In the genomic region with DNA sequence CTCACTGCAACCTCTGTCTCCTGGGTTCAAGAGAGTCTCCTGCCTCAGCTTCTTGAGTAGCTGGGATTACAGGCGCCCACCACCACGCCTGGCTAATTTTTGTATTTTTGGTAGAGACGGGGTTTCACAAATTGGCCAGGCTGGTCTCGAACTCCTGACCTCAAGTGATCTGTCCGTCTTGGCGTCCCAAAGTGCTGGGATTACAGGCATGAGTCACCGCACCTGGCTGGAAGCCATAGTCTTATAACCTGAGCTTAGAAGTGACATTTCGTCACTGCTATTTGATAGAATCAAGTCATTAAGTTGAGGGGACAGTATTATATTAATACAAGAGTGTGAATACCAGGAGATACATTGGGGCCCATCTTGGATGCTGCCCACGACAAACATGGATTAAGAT, we compare ENCODE assay signal across 7 cellular contexts. TPM values are rescaled to one million over a fixed set of nuclear protein-coding genes. Genes with fewer than 3 reads are reported as not detected.
DNase-seq lines count a peak whose midpoint lies in the region; ATAC-seq and TF ChIP-seq lines count a peak whose summit lies in the region.
"Not testable (repeated sequence)": the region's sequence is repeated elsewhere in the genome, so short reads cannot be mapped to it uniquely, and the experiment has no call there.

No MANE protein-coding gene starts in this region.

- not testable (repeated sequence) for H3K36me3 Mint-ChIP-seq in activated CD4-positive, alpha-beta T cell treated with anti-CD3 and anti-CD28 coated beads, Interleukin-2, amount 10 ng/mL, durations not matched to agents 24 days and 14 days (ENCODE audit: low read depth); natural killer cell treated with Interleukin-12 subunit alpha and Interleukin-12 subunit beta and Interleukin-15 and Interleukin-18, amount 100 ng/mL, for 72 hours; stimulated activated effector memory CD8-positive, alpha-beta T cell treated with anti-CD3 and anti-CD28 coated beads, Interleukin-12 subunit alpha, Interleukin-12 subunit beta, amount 100 ng/mL, for 72 hours

- H4K20me1 ChIP-seq in BLaER1 (peaks cover 99% of the 10 kb centered on the region), HCT116 (ENCODE audit: insufficient read depth) (peaks cover 15% of the 10 kb centered on the region; the same call in 1 of the 2 replicates), OCI-LY7 (ENCODE audit: insufficient read depth, low read length) (peaks cover 45% of the 10 kb centered on the region)

- not testable (repeated sequence) for TF ChIP-seq POLR2A in HCT116 (IDR thresholded peaks at IDR 0.05; ENCODE audit: borderline replicate concordance, extremely low read depth, insufficient read depth, insufficient read length); erythroblast (IDR thresholded peaks at IDR 0.05; ENCODE audit: low read length)

- not testable (repeated sequence) for H3K9me3 ChIP-seq in BLaER1; HCT116 (ENCODE audit: control insufficient read depth in 1 of 2, insufficient read depth in 1 of 2, low read depth in 1 of 2, low read length in 2 of 2); OCI-LY7 (ENCODE audit: low read length)

- not testable (repeated sequence) for DNase-seq in HCT116 (ENCODE audit: low read depth, low spot score); OCI-LY7 (ENCODE audit: low spot score); activated CD4-positive, alpha-beta T cell treated with anti-CD3 and anti-CD28 coated beads, Interleukin-2, amount 10 ng/mL, durations not matched to agents 24 days and 14 days; natural killer cell treated with Interleukin-12 subunit alpha and Interleukin-12 subunit beta and Interleukin-15 and Interleukin-18, amount 100 ng/mL, for 72 hours (ENCODE audit: low spot score); stimulated activated effector memory CD8-positive, alpha-beta T cell treated with anti-CD3 and anti-CD28 coated beads, Interleukin-12 subunit alpha, Interleukin-12 subunit beta, amount 100 ng/mL, for 72 hours (ENCODE audit: low spot score in 2 of 2)
- DNase-seq in erythroblast (lab: John Stamatoyannopoulos, UW), result peak; percentile 4 to 36

- peaks cover 71% of the 10 kb centered on the region for H3K4me1 Mint-ChIP-seq in activated CD4-positive, alpha-beta T cell treated with anti-CD3 and anti-CD28 coated beads, Interleukin-2, amount 10 ng/mL, durations not matched to agents 24 days and 14 days
- H3K4me1 Mint-ChIP-seq in natural killer cell treated with Interleukin-12 subunit alpha and Interleukin-12 subunit beta and Interleukin-15 and Interleukin-18, amount 100 ng/mL, for 72 hours (ENCODE audit: low read depth in 2 of 2), result peaks cover 78 to 79% of the 10 kb centered on the region in 2 donors
- peaks cover 95% of the 10 kb centered on the region for H3K4me1 Mint-ChIP-seq in stimulated activated effector memory CD8-positive, alpha-beta T cell treated with anti-CD3 and anti-CD28 coated beads, Interleukin-12 subunit alpha, Interleukin-12 subunit beta, amount 100 ng/mL, for 72 hours

- not testable (repeated sequence) for H3K4me3 Mint-ChIP-seq in activated CD4-positive, alpha-beta T cell treated with anti-CD3 and anti-CD28 coated beads, Interleukin-2, amount 10 ng/mL, durations not matched to agents 24 days and 14 days; stimulated activated effector memory CD8-positive, alpha-beta T cell treated with anti-CD3 and anti-CD28 coated beads, Interleukin-12 subunit alpha, Interleukin-12 subunit beta, amount 100 ng/mL, for 72 hours
- H3K4me3 Mint-ChIP-seq in natural killer cell treated with Interleukin-12 subunit alpha and Interleukin-12 subunit beta and Interleukin-15 and Interleukin-18, amount 100 ng/mL, for 72 hours, result peak overlapping the region; percentile 47

- not testable (repeated sequence) for H3K27ac ChIP-seq in BLaER1; HCT116 (ENCODE audit: low read depth, low read length); OCI-LY7 (ENCODE audit: low read depth, low read length, poor library complexity, severe bottlenecking)

- H2AFZ ChIP-seq in HCT116 (ENCODE audit: low read depth, low read length, poor library complexity, severe bottlenecking); OCI-LY7 (ENCODE audit: low read length): not testable (repeated sequence)

- H3K9me3 Mint-ChIP-seq in activated CD4-positive, alpha-beta T cell treated with anti-CD3 and anti-CD28 coated beads, Interleukin-2, amount 10 ng/mL, durations not matched to agents 24 days and 14 days; natural killer cell treated with Interleukin-12 subunit alpha and Interleukin-12 subunit beta and Interleukin-15 and Interleukin-18, amount 100 ng/mL, for 72 hours; stimulated activated effector memory CD8-positive, alpha-beta T cell treated with anti-CD3 and anti-CD28 coated beads, Interleukin-12 subunit alpha, Interleukin-12 subunit beta, amount 100 ng/mL, for 72 hours: not testable (repeated sequence)

- not testable (repeated sequence) for TF ChIP-seq RAD21 in HCT116 (IDR thresholded peaks at IDR 0.05; ENCODE audit: low read depth)

- H3K79me2 ChIP-seq in HCT116 (ENCODE audit: insufficient read depth, low read length) (peaks cover 94% of the 10 kb centered on the region), OCI-LY7 (ENCODE audit: insufficient read depth, low read depth, low read length) (peaks cover 64% of the 10 kb centered on the region; the same call in 1 of the 2 replicates)

- H3K4me3 ChIP-seq in BLaER1; HCT116 (replicated peaks in 1 of 2; ENCODE audit: low read depth in 1 of 2, low read length in 2 of 2); OCI-LY7 (ENCODE audit: low read depth, low read length, poor library complexity, severe bottlenecking): not testable (repeated sequence)

- H3K27ac Mint-ChIP-seq in activated CD4-positive, alpha-beta T cell treated with anti-CD3 and anti-CD28 coated beads, Interleukin-2, amount 10 ng/mL, durations not matched to agents 24 days and 14 days, result peak overlapping the region; percentile 1
- peak overlapping the region; percentile 31 to 70 for H3K27ac Mint-ChIP-seq in natural killer cell treated with Interleukin-12 subunit alpha and Interleukin-12 subunit beta and Interleukin-15 and Interleukin-18, amount 100 ng/mL, for 72 hours
- peak overlapping the region; percentile 14 for H3K27ac Mint-ChIP-seq in stimulated activated effector memory CD8-positive, alpha-beta T cell treated with anti-CD3 and anti-CD28 coated beads, Interleukin-12 subunit alpha, Interleukin-12 subunit beta, amount 100 ng/mL, for 72 hours

- intact Hi-C loops in HCT116 (cut with micrococcal nuclease); OCI-LY7 (cut with micrococcal nuclease; ENCODE audit: unreplicated experiment): not testable (repeated sequence)
- intact Hi-C loops in activated CD4-positive, alpha-beta T cell treated with anti-CD3 and anti-CD28 coated beads, Interleukin-2, amount 10 ng/mL, durations not matched to agents 24 days and 14 days (cut with micrococcal nuclease), result loop anchor here (10.0 kb wide), 1 partner anchor 211 kb away; no protein-coding TSS in a partner anchor

- TF ChIP-seq CTCF in HCT116 (IDR thresholded peaks at IDR 0.05 in 2 of 3, conservative IDR thresholded peaks at IDR 0.05 in 1 of 3; ENCODE audit: borderline replicate concordance in 1 of 3, insufficient read depth in 1 of 3, low read depth in 2 of 3, low read length in 2 of 3); OCI-LY7 (conservative IDR thresholded peaks at IDR 0.05; ENCODE audit: low read length): not testable (repeated sequence)

- RAD21 ChIA-PET in HCT116 (lab: Charles Lee; ENCODE audit: low non-redundant PET in 1 of 2, low total read pairs in 2 of 2, uncharacterized antibody in 2 of 2, unreplicated experiment in 2 of 2), result interaction anchor here in 1 of 2 experiments (0.5 to 0.7 kb wide), 2 partner anchors 9 to 22 kb away, joined by 4 read pairs; no protein-coding TSS in a partner anchor

- POLR2A ChIA-PET in HCT116 (lab: Charles Lee), result not testable (repeated sequence)
- POLR2A ChIA-PET in OCI-LY7 (lab: Charles Lee), result interaction anchor here (0.6 to 2.3 kb wide), 5 partner anchors 10 to 209 kb away, joined by 3 to 11 read pairs (median 6); no protein-coding TSS in a partner anchor

- not testable (repeated sequence) for H3K9me2 ChIP-seq in HCT116 (ENCODE audit: insufficient read depth); OCI-LY7 (ENCODE audit: insufficient read depth, low read length)

- H3K27me3 ChIP-seq in BLaER1; HCT116 (ENCODE audit: insufficient read depth, low read length): not testable (repeated sequence)

- CTCF ChIA-PET in HCT116 (lab: Charles Lee); OCI-LY7 (lab: Charles Lee; ENCODE audit: unreplicated experiment): not testable (repeated sequence)

- H3K9ac ChIP-seq in BLaER1; HCT116 (ENCODE audit: low read length): not testable (repeated sequence)

- not testable (repeated sequence) for BruUV-seq in HCT116 (replicated peaks; lab: Mats Ljungman, UMichigan); OCI-LY7 (replicated peaks; lab: Mats Ljungman, UMichigan)

- H3K27me3 Mint-ChIP-seq in activated CD4-positive, alpha-beta T cell treated with anti-CD3 and anti-CD28 coated beads, Interleukin-2, amount 10 ng/mL, durations not matched to agents 24 days and 14 days; natural killer cell treated with Interleukin-12 subunit alpha and Interleukin-12 subunit beta and Interleukin-15 and Interleukin-18, amount 100 ng/mL, for 72 hours: not testable (repeated sequence)

- H3K4me1 ChIP-seq in BLaER1 (peaks cover 73% of the 10 kb centered on the region), HCT116 (ENCODE audit: control insufficient read depth in 1 of 2, insufficient read depth in 2 of 2, low read length in 2 of 2) (peaks cover 13 to 14% of the 10 kb centered on the region in 2 experiments), OCI-LY7 (ENCODE audit: insufficient read depth, low read length, poor library complexity, severe bottlenecking) (peaks cover 40% of the 10 kb centered on the region)

- ATAC-seq in HCT116, result peak; percentile 49; the same call in 1 of the 2 replicates
- not testable (repeated sequence) for ATAC-seq in natural killer cell treated with Interleukin-12 subunit alpha and Interleukin-12 subunit beta and Interleukin-15 and Interleukin-18, amount 100 ng/mL, for 72 hours; stimulated activated effector memory CD8-positive, alpha-beta T cell treated with anti-CD3 and anti-CD28 coated beads, Interleukin-12 subunit alpha, Interleukin-12 subunit beta, amount 100 ng/mL, for 72 hours

- H3K36me3 ChIP-seq in BLaER1, result peaks cover 13% of the 10 kb centered on the region; the same call in 1 of the 2 replicates
- not testable (repeated sequence) for H3K36me3 ChIP-seq in HCT116 (ENCODE audit: control insufficient read depth in 1 of 2, insufficient read depth in 2 of 2, low read length in 2 of 2); OCI-LY7 (ENCODE audit: insufficient read depth, low read length)

- peak overlapping the region; percentile 56; the same call in 1 of the 2 replicates for H3K4me2 ChIP-seq in BLaER1
- H3K4me2 ChIP-seq in HCT116 (ENCODE audit: low read length), result peak overlapping the region; percentile 35
- H3K4me2 ChIP-seq in OCI-LY7 (ENCODE audit: low read length), result peak overlapping the region; percentile 42; the same call in 1 of the 2 replicates

RNA-seq across cellular contexts. Expression of a gene that starts 17.9 kb away (rescaled TPM):
- total RNA-seq in HCT116 (2021; ENCODE audit: unreplicated experiment) (62.2 TPM), OCI-LY7 (2022) (55.8 and 63.0 TPM in 2 replicates)
- 40.6 and 42.8 TPM in 2 replicates for polyA plus RNA-seq in HCT116 (2012)
- total RNA-seq in OCI-LY7 (2014; rRNA removed; shearing (Covaris generic)), result 37.0 and 40.6 TPM in 2 replicates
- 52.9 and 58.8 TPM in 2 replicates for total RNA-seq in activated CD4-positive, alpha-beta T cell treated with anti-CD3 and anti-CD28 coated beads, Interleukin-2, amount 10 ng/mL, durations not matched to agents 24 days and 14 days
- total RNA-seq in natural killer cell treated with Interleukin-12 subunit alpha and Interleukin-12 subunit beta and Interleukin-15 and Interleukin-18, amount 100 ng/mL, for 72 hours, result 10 to 100 TPM; 54.9 to 60.8 TPM
